ENCODE assay signal across 22 cellular contexts in genomic region chr1:171128463-171128862, GRCh38. TPM values are rescaled to one million over a fixed set of nuclear protein-coding genes. Genes with fewer than 3 reads are reported as not detected.
"Had no signal": no experiment of that assay in that cellular context is flagged by ENCODE, and none has a peak within 500 bp of the region (broad histone marks: within the 10 kb centered on the region; RNA-seq: fewer than 3 reads in every experiment).

No MANE protein-coding gene starts in this region.

- H3K36me3 ChIP-seq: left ventricle myocardium inferior, right atrium auricular region had no signal

- H3K36me3 Mint-ChIP-seq: memory B cell had no signal

- H3K27ac ChIP-seq: right atrium auricular region, testis, VCaP had no signal

- H3K9me3 Mint-ChIP-seq: neural crest cell had no signal

- H3K9me3 ChIP-seq: mucosa of descending colon, right atrium auricular region, testis had no signal

- H3K27me3 ChIP-seq: right atrium auricular region, testis had no signal

- FAIRE-seq: frontal cortex had no signal

- H3K4me3 Mint-ChIP-seq: memory B cell, naive B cell, neural crest cell, T-helper 17 cell had no signal

- DNase-seq: activated CD4-positive, alpha-beta T cell treated with anti-CD3 and anti-CD28 coated beads, Interleukin-2, amount 50 U/mL, for 1 hour; activated CD4-positive, CD25-positive, alpha-beta regulatory T cell treated with anti-CD3 and anti-CD28 coated beads, Interleukin-2, amount 50 U/mL, for 72 hours; activated CD8-positive, alpha-beta memory T cell treated with anti-CD3 and anti-CD28 coated beads, Interleukin-2, amount 50 U/mL, for 48 hours; activated effector memory CD4-positive, alpha-beta T cell treated with anti-CD3 and anti-CD28 coated beads, Interleukin-2, amount 50 U/mL, for 16 hours; activated naive CD4-positive, alpha-beta T cell treated with anti-CD3 and anti-CD28 coated beads, Interleukin-2, amount 50 U/mL, for 16 hours; activated T-cell treated with anti-CD3 and anti-CD28 coated beads, Interleukin-2, amount 50 U/mL, for 48 hours; left ventricle myocardium inferior; mucosa of descending colon; naive B cell; stimulated activated CD4-positive, alpha-beta T cell treated with anti-CD3 and anti-CD28 coated beads, Interleukin-15, amount 100 ng/mL, for 24 hours; stimulated activated CD4-positive, alpha-beta T cell treated with anti-CD3 and anti-CD28 coated beads, Interleukin-2, amount 100 ng/mL, for 48 hours; T-helper 17 cell; testis had no signal

- H3K4me1 Mint-ChIP-seq: memory B cell, naive B cell, neural crest cell, T-helper 17 cell had no signal

- ATAC-seq: mucosa of descending colon, T-helper 17 cell had no signal

- H3K27ac Mint-ChIP-seq: memory B cell, naive B cell, progenitor cell of endocrine pancreas, T-helper 17 cell had no signal

- H3K4me3 ChIP-seq: left ventricle myocardium inferior, mucosa of descending colon, right atrium auricular region, skin epidermis, testis had no signal

- H3K4me1 ChIP-seq: testis had no signal

- H3K27me3 Mint-ChIP-seq: progenitor cell of endocrine pancreas had no signal

RNA-seq across cellular contexts. Expression of gene FMO3, which starts 37.8 kb away (rescaled TPM):
- total RNA-seq: frontal cortex, kidney epithelial cell, neural crest cell, progenitor cell of endocrine pancreas, T-helper 17 cell had no signal

RNA-seq across cellular contexts. Expression of gene FMO2, which starts 56.6 kb away (rescaled TPM):
- total RNA-seq: dermis microvascular lymphatic vessel endothelial cell, kidney epithelial cell, neural crest cell, progenitor cell of endocrine pancreas, T-helper 17 cell had no signal
